Comparison of ENCODE assay signal across 9 cellular contexts in the genomic region with DNA sequence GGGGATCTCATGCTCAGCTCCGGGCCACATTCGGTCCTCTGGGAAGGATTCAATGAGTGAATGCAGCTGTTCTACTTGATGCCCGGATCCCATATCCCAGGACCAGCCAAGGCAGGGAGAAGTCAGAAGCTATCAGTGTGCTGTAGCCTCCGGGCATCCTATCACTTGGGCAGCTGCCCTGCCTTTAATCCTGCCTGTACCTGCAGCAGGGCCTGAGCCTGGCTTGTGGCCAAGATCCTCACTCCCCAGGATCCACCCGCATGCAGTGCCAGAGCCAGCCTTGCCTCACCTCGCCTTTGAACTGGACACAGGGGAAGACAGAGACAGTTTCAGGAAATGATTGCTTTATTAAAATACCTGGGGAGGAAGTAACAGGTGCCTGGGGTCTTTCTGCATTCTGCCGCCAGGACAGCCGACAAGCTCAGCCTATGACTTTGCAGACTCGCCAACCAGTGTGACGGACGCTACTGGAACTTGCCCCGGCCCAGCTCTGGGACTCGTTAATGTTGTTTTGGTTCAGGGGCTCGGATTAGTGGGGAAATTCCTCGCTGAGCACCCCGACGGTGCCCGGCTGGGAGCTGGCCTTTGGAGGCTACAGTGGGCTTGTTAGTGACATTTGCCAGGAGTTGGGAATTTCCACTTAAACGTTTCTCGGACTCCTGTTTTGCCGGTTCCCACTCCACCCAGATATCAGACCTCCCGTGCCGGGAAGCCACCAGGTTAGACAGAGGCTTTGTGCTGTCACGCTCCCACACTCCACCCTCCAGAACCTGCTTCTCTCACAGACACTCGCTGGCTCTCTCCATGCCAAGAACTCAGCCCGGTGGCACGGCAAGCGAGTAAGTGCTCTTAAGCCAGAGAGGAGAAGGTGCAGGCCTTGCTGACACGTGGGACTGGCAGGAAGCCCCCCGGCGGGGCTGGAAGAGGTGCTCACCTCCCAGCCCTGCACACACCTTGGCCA. TPM values are rescaled to one million over a fixed set of nuclear protein-coding genes. Genes with fewer than 3 reads are reported as not detected.
DNase-seq lines count a peak whose midpoint lies in the region; ATAC-seq, FAIRE-seq and TF ChIP-seq lines count a peak whose summit lies in the region.
"Had no signal": no experiment of that assay in that cellular context is flagged by ENCODE, and none has a peak within 500 bp of the region (broad histone marks: within the 10 kb centered on the region; RNA-seq: fewer than 3 reads in every experiment).

No MANE protein-coding gene starts in this region.

- 16 to 28% methylated on average over 21 to 23 of the region's 31 CpGs for WGBS in thyroid gland, 2 donors

- no peak for ATAC-seq in activated T-helper 17 cell treated with anti-CD3 and anti-CD28 coated beads, Interleukin-2, amount 50 U/mL, for 72 hours (replicated peaks)
- ATAC-seq in GM18505 (IDR thresholded peaks at IDR 0.05; ENCODE audit: unreplicated experiment), result no peak

- H3K9ac ChIP-seq in kidney (ENCODE audit: low read length in 2 of 2), result no peak overlapping the region

- no peak overlapping the region for H3K27ac Mint-ChIP-seq in activated T-helper 17 cell treated with anti-CD3 and anti-CD28 coated beads, Interleukin-2, amount 50 U/mL, for 72 hours
- H3K27ac Mint-ChIP-seq: memory B cell had no signal

- peaks cover 3% of the 10 kb centered on the region for H3K4me1 Mint-ChIP-seq in activated T-helper 17 cell treated with anti-CD3 and anti-CD28 coated beads, Interleukin-2, amount 50 U/mL, for 72 hours

- H3K4me1 ChIP-seq in kidney (ENCODE audit: control insufficient read depth in 1 of 2, insufficient read depth in 1 of 2, low read depth in 1 of 2, low read length in 2 of 2), result peaks cover 9 to 12% of the 10 kb centered on the region in 2 donors
- H3K4me1 ChIP-seq in thyroid gland, result peaks cover 12 to 18% of the 10 kb centered on the region in 2 donors

- H3K9me3 ChIP-seq in kidney (ENCODE audit: control insufficient read depth in 1 of 2, low read length in 2 of 2) (no peaks in the 10 kb centered on the region), thyroid gland (no peaks in the 10 kb centered on the region)

- no peaks in the 10 kb centered on the region for H3K36me3 Mint-ChIP-seq in activated T-helper 17 cell treated with anti-CD3 and anti-CD28 coated beads, Interleukin-2, amount 50 U/mL, for 72 hours (ENCODE audit: low read depth)
- H3K36me3 Mint-ChIP-seq: memory B cell had no signal

- no peak for TF ChIP-seq POLR2A in thyroid gland (IDR thresholded peaks at IDR 0.05)
- no peak for TF ChIP-seq POLR2A in GM18505 (IDR thresholded peaks at IDR 0.05; ENCODE audit: borderline replicate concordance, extremely low read depth, insufficient read depth, insufficient read length)

- intact Hi-C loops in kidney (cut with DNase I) (no loop called here), thyroid gland (cut with DNase I) (no loop called here)

- H3K9me3 Mint-ChIP-seq in activated T-helper 17 cell treated with anti-CD3 and anti-CD28 coated beads, Interleukin-2, amount 50 U/mL, for 72 hours, result no peaks in the 10 kb centered on the region
- H3K9me3 Mint-ChIP-seq: memory B cell had no signal

- H3K4me3 ChIP-seq in kidney (ENCODE audit: low read length in 2 of 2) (peak overlapping the region; percentile 18 to 56), thyroid gland (replicated peaks in 1 of 3) (peak overlapping the region in 1 of 3 donors; percentile 11)

- no peaks in the 10 kb centered on the region for H3K27me3 Mint-ChIP-seq in activated T-helper 17 cell treated with anti-CD3 and anti-CD28 coated beads, Interleukin-2, amount 50 U/mL, for 72 hours

- H3K27ac ChIP-seq in kidney (ENCODE audit: low read depth in 2 of 2, low read length in 2 of 2) (no peak overlapping the region), thyroid gland (no peak overlapping the region)

- peak; percentile 42 for DNase-seq in NCI-H748 (lab: John Stamatoyannopoulos, UW; ENCODE audit: unreplicated experiment)
- DNase-seq in NCI-H748 treated with DMSO at 0.1 percent for 48 hours (lab: John Stamatoyannopoulos, UW), result no peak
- peak; percentile 85 for DNase-seq in kidney
- peak; percentile 76 to 79 for DNase-seq in thyroid gland
- DNase-seq in activated CD4-positive, alpha-beta T cell treated with anti-CD3 and anti-CD28 coated beads for 48 hours, result no peak
- no peak for DNase-seq in stimulated activated CD4-positive, alpha-beta T cell treated with anti-CD3 and anti-CD28 coated beads, Interleukin-1b, Interleukin-23, amount 100 ng/mL, for 48 hours

- no peak for FAIRE-seq in kidney (lab: Jason Lieb, UNC)

- TF ChIP-seq CTCF in kidney (IDR thresholded peaks at IDR 0.05; ENCODE audit: borderline replicate concordance, extremely low read depth, insufficient read depth), result no peak
- no peak for TF ChIP-seq CTCF in thyroid gland (IDR thresholded peaks at IDR 0.05)

- no peaks in the 10 kb centered on the region for H3K36me3 ChIP-seq in kidney (ENCODE audit: control insufficient read depth in 1 of 2, insufficient read depth in 2 of 2, low read length in 2 of 2)
- no peaks in the 10 kb centered on the region for H3K36me3 ChIP-seq in thyroid gland

- H3K27me3 ChIP-seq in thyroid gland, result no peaks in the 10 kb centered on the region

- H3K4me3 Mint-ChIP-seq in activated T-helper 17 cell treated with anti-CD3 and anti-CD28 coated beads, Interleukin-2, amount 50 U/mL, for 72 hours, result peak overlapping the region; percentile 11
- H3K4me3 Mint-ChIP-seq: memory B cell had no signal

RNA-seq across cellular contexts. Expression of a gene that starts 0.7 kb away (rescaled TPM):
- total RNA-seq in activated T-helper 17 cell treated with anti-CD3 and anti-CD28 coated beads, Interleukin-2, amount 50 U/mL, for 72 hours, result not detected
- total RNA-seq in kidney, result 8.9 TPM
- 8.1 TPM for polyA plus RNA-seq in kidney (ENCODE audit: insufficient read depth, low read depth, low replicate concordance)
- total RNA-seq in thyroid gland, result 1 to 10 TPM in 3 of 4 donors, under 1 TPM in 1; 0.29 to 5.3 (median 2.3) TPM

RNA-seq across cellular contexts. Expression of a gene that starts 50.9 kb away (rescaled TPM):
- total RNA-seq in activated T-helper 17 cell treated with anti-CD3 and anti-CD28 coated beads, Interleukin-2, amount 50 U/mL, for 72 hours, result 10 to 100 TPM; 22.0 to 26.6 TPM
- total RNA-seq in kidney (21.4 TPM), thyroid gland (10 to 100 TPM; 25.2 to 36.3 (median 29.7) TPM)
- polyA plus RNA-seq in kidney (ENCODE audit: insufficient read depth, low read depth, low replicate concordance), result 10.1 TPM

Comparison
In these comparisons a context has a peak if more than half of its experiments do, and no peak if none do; other contexts are left out.
1. DNase-seq: peak in NCI-H748 (single experiment), kidney (single experiment) and thyroid gland (2 of 2); none in NCI-H748 treated with DMSO at 0.1 percent for 48 hours (single experiment), activated CD4-positive, alpha-beta T cell treated with anti-CD3 and anti-CD28 coated beads for 48 hours (single experiment) and stimulated activated CD4-positive, alpha-beta T cell treated with anti-CD3 and anti-CD28 coated beads, Interleukin-1b, Interleukin-23, amount 100 ng/mL, for 48 hours (single experiment).